ENCODE assay signal across 17 cellular contexts in genomic region chr5:35899805-35900204, GRCh38. TPM values are rescaled to one million over a fixed set of nuclear protein-coding genes. Genes with fewer than 3 reads are reported as not detected.
DNase-seq lines count a peak whose midpoint lies in the region; ATAC-seq, FAIRE-seq and TF ChIP-seq lines count a peak whose summit lies in the region.
"Had no signal": no experiment of that assay in that cellular context is flagged by ENCODE, and none has a peak within 500 bp of the region (broad histone marks: within the 10 kb centered on the region; RNA-seq: fewer than 3 reads in every experiment).

No MANE protein-coding gene starts in this region.

- CTCF ChIA-PET in activated naive CD4-positive, alpha-beta T cell treated with anti-CD3 and anti-CD28 coated beads for 36 hours (lab: Charles Lee), result interaction anchor here (1.2 to 4.2 kb wide), 4 partner anchors 26 to 248 kb away, joined by 4 to 22 read pairs (median 8); no protein-coding TSS in a partner anchor

- no peaks in the 10 kb centered on the region for H3K9me3 Mint-ChIP-seq in activated naive CD4-positive, alpha-beta T cell treated with anti-CD3 and anti-CD28 coated beads for 36 hours
- no peaks in the 10 kb centered on the region for H3K9me3 Mint-ChIP-seq in stimulated activated naive CD8-positive, alpha-beta T cell treated with anti-CD3 and anti-CD28 coated beads, Interleukin-15, Interleukin-2, amounts not matched to agents 100 ng/mL and 50 ng/mL, for 24 hours

- intact Hi-C loops in activated naive CD4-positive, alpha-beta T cell treated with anti-CD3 and anti-CD28 coated beads for 36 hours (cut with micrococcal nuclease), result loop anchor here (5.0 to 10.0 kb wide), 3 partner anchors 252 to 975 kb away; partner anchors contain the start of genes LMBRD2, NADK2, NIPBL and SKP2

- H3K9me3 ChIP-seq in T-helper 17 cell (ENCODE audit: control insufficient read depth, low read length, poor library complexity, severe bottlenecking), result no peaks in the 10 kb centered on the region
- H3K9me3 ChIP-seq: uterus had no signal

- no peaks in the 10 kb centered on the region for H3K27me3 Mint-ChIP-seq in activated naive CD4-positive, alpha-beta T cell treated with anti-CD3 and anti-CD28 coated beads for 36 hours (ENCODE audit: low read depth)
- no peaks in the 10 kb centered on the region for H3K27me3 Mint-ChIP-seq in T-helper 17 cell
- H3K27me3 Mint-ChIP-seq in stimulated activated naive CD8-positive, alpha-beta T cell treated with anti-CD3 and anti-CD28 coated beads, Interleukin-15, Interleukin-2, amounts not matched to agents 100 ng/mL and 50 ng/mL, for 24 hours, result no peaks in the 10 kb centered on the region
- H3K27me3 Mint-ChIP-seq: naive B cell had no signal

- H3K27ac Mint-ChIP-seq in activated naive CD4-positive, alpha-beta T cell treated with anti-CD3 and anti-CD28 coated beads for 36 hours, result peak overlapping the region; percentile 67
- peak overlapping the region; percentile 92 for H3K27ac Mint-ChIP-seq in T-helper 17 cell
- H3K27ac Mint-ChIP-seq in stimulated activated naive CD8-positive, alpha-beta T cell treated with anti-CD3 and anti-CD28 coated beads, Interleukin-15, Interleukin-2, amounts not matched to agents 100 ng/mL and 50 ng/mL, for 24 hours, result peak overlapping the region; percentile 26

- H3K36me3 Mint-ChIP-seq in activated naive CD4-positive, alpha-beta T cell treated with anti-CD3 and anti-CD28 coated beads for 36 hours (ENCODE audit: low read depth), result no peaks in the 10 kb centered on the region
- no peaks in the 10 kb centered on the region for H3K36me3 Mint-ChIP-seq in T-helper 17 cell (ENCODE audit: low read depth)
- no peaks in the 10 kb centered on the region for H3K36me3 Mint-ChIP-seq in stimulated activated naive CD8-positive, alpha-beta T cell treated with anti-CD3 and anti-CD28 coated beads, Interleukin-15, Interleukin-2, amounts not matched to agents 100 ng/mL and 50 ng/mL, for 24 hours (ENCODE audit: low read depth)
- H3K36me3 Mint-ChIP-seq: naive B cell had no signal

- peak; percentile 54 for DNase-seq in activated naive CD4-positive, alpha-beta T cell treated with anti-CD3 and anti-CD28 coated beads for 36 hours
- DNase-seq in activated naive CD4-positive, alpha-beta T cell treated with Interleukin-2 at 50 U/mL for 16 hours, result no peak
- DNase-seq in T-helper 17 cell (no peak), H54 (ENCODE audit: insufficient read length, low spot score) (no peak), HCEC 1CT (no peak), urothelium cell line (ENCODE audit: low spot score) (no peak)
- DNase-seq: aorta; HFFc6; naive B cell; NCI-H1105 treated with DMSO at 0.1 percent for 48 hours; NCI-H446 treated with DMSO at 0.1 percent for 48 hours; stimulated activated CD4-positive, alpha-beta T cell treated with anti-CD3 and anti-CD28 coated beads, Interleukin-2, amount 100 ng/mL, for 24 hours; uterus had no signal

- peak; percentile 39 for ATAC-seq in HG02798 (IDR thresholded peaks at IDR 0.05; ENCODE audit: poor library complexity, unreplicated experiment)
- ATAC-seq in T-helper 17 cell, result no peak
- ATAC-seq: left lobe of liver had no signal

- H3K4me1 Mint-ChIP-seq in activated naive CD4-positive, alpha-beta T cell treated with anti-CD3 and anti-CD28 coated beads for 36 hours (ENCODE audit: low read depth), result peaks cover 71% of the 10 kb centered on the region
- H3K4me1 Mint-ChIP-seq in T-helper 17 cell, result peaks cover 41% of the 10 kb centered on the region
- peaks cover 69% of the 10 kb centered on the region for H3K4me1 Mint-ChIP-seq in stimulated activated naive CD8-positive, alpha-beta T cell treated with anti-CD3 and anti-CD28 coated beads, Interleukin-15, Interleukin-2, amounts not matched to agents 100 ng/mL and 50 ng/mL, for 24 hours (ENCODE audit: low read depth)

- H3K4me3 Mint-ChIP-seq in activated naive CD4-positive, alpha-beta T cell treated with anti-CD3 and anti-CD28 coated beads for 36 hours, result no peak overlapping the region
- peak overlapping the region; percentile 63 for H3K4me3 Mint-ChIP-seq in T-helper 17 cell
- H3K4me3 Mint-ChIP-seq in stimulated activated naive CD8-positive, alpha-beta T cell treated with anti-CD3 and anti-CD28 coated beads, Interleukin-15, Interleukin-2, amounts not matched to agents 100 ng/mL and 50 ng/mL, for 24 hours, result peak overlapping the region; percentile 12
- H3K4me3 Mint-ChIP-seq: HFFc6, naive B cell had no signal

- TF ChIP-seq POLR2A in H54 (IDR thresholded peaks at IDR 0.05; ENCODE audit: low read depth, low read length), result no peak

- FAIRE-seq in H54 (lab: Jason Lieb, UNC) (no peak), urothelium cell line (lab: Jason Lieb, UNC) (no peak)

RNA-seq across cellular contexts. Expression of gene CAPSL, which starts 38.6 kb away (rescaled TPM):
- total RNA-seq in activated naive CD4-positive, alpha-beta T cell treated with anti-CD3 and anti-CD28 coated beads for 36 hours, result 1 to 10 TPM; 1.8 TPM
- not detected for total RNA-seq in T-helper 17 cell
- total RNA-seq: aorta, left lobe of liver, renal cortical epithelial cell had no signal

RNA-seq across cellular contexts. Expression of gene IL7R, which starts 43.1 kb away (rescaled TPM):
- total RNA-seq in activated naive CD4-positive, alpha-beta T cell treated with anti-CD3 and anti-CD28 coated beads for 36 hours, result 100 to 1,000 TPM; 144 to 147 TPM
- total RNA-seq in T-helper 17 cell, result 1,000 to 10,000 TPM in 1 of 2 donors, 100 to 1,000 TPM in 1; 860 to 1,128 TPM

Comparison
In these comparisons a context has a peak if more than half of its experiments do, and no peak if none do; other contexts are left out.
1. H3K27ac Mint-ChIP-seq: peak in every context shown above with its lines; median percentile 92 in T-helper 17 cell; 67 in activated naive CD4-positive, alpha-beta T cell treated with anti-CD3 and anti-CD28 coated beads for 36 hours; 26 in stimulated activated naive CD8-positive, alpha-beta T cell treated with anti-CD3 and anti-CD28 coated beads, Interleukin-15, Interleukin-2, amounts not matched to agents 100 ng/mL and 50 ng/mL, for 24 hours.
2. RNA of gene IL7R, which starts 43.1 kb away (total RNA-seq): 860 to 1,128 TPM in T-helper 17 cell; 144 to 147 TPM in activated naive CD4-positive, alpha-beta T cell treated with anti-CD3 and anti-CD28 coated beads for 36 hours; every median in the first group is over 4 times any median in the second.